ENCODE assay signal across 11 cellular contexts in the genomic region with DNA sequence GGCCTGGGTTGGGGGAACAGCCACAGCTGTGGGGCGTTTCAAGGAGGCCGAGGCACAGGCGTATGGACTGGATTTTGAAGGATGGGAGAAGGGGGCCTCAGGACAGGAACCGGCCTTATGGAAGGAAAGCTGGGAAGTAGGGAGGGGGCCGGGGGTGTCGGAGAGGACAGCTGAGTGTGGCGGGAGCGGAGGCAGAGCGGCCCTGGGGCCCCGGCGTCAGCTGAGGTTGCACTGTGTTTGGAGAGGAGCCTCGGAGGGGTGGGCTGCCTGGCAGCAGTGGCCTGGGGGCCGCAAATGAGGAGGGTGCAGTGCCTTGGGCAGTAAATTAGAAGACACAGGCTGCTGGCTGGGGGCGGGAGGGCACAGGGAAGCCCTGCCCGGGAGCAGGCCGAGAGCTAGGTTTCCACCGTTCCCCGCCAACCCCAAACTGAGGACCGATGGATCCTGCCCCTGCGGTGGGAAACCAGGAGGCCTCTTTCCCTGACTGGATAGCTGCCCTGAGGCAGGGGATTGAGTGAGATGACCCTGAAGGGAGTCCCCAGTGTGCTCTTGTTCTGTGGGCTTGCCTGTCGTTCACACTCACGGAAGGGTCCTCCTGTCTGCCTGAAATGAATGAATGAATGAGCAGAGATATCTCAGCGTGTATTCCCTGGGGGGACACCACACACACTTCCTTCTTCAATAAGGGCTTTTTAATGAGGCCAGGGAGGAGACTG. TPM values are rescaled to one million over a fixed set of nuclear protein-coding genes. Genes with fewer than 3 reads are reported as not detected.
DNase-seq lines count a peak whose midpoint lies in the region; TF ChIP-seq lines count a peak whose summit lies in the region.
"Had no signal": no experiment of that assay in that cellular context is flagged by ENCODE, and none has a peak within 500 bp of the region (broad histone marks: within the 10 kb centered on the region; RNA-seq: fewer than 3 reads in every experiment).

No MANE protein-coding gene starts in this region.

- TF ChIP-seq CTCF in WERI-Rb-1 (IDR thresholded peaks at IDR 0.05; ENCODE audit: low read depth, low read length) = no peak
- no peak for TF ChIP-seq CTCF in vagina (IDR thresholded peaks at IDR 0.05)
- no peak for TF ChIP-seq CTCF in breast epithelium (IDR thresholded peaks at IDR 0.05)

- peaks cover 10% of the 10 kb centered on the region for H3K4me1 ChIP-seq in vagina
- H3K4me1 ChIP-seq in breast epithelium = peaks cover 0 to 6% of the 10 kb centered on the region in 2 donors

- H3K4me3 ChIP-seq in WERI-Rb-1 (ENCODE audit: low read depth, low read length) (no peak overlapping the region), vagina (no peak overlapping the region), breast epithelium (no peak overlapping the region)

- no peaks in the 10 kb centered on the region for H3K9me3 Mint-ChIP-seq in activated naive CD4-positive, alpha-beta T cell treated with anti-CD3 and anti-CD28 coated beads, Interleukin-2, amount 50 U/mL, for 24 hours

- intact Hi-C loops in vagina (cut with DNase I) = loop anchor here (5.0 kb wide), 1 partner anchor 60 kb away; no protein-coding TSS in a partner anchor
- intact Hi-C loops in cardiac septum (cut with DNase I) = loop anchor here (2.0 kb wide), 1 partner anchor 60 kb away; no protein-coding TSS in a partner anchor
- intact Hi-C loops in breast epithelium (cut with DNase I; ENCODE audit: low total_unique reads) = loop anchor here (1.0 kb wide), 1 partner anchor 156 kb away; no protein-coding TSS in a partner anchor

- no peaks in the 10 kb centered on the region for H3K36me3 Mint-ChIP-seq in activated naive CD4-positive, alpha-beta T cell treated with anti-CD3 and anti-CD28 coated beads, Interleukin-2, amount 50 U/mL, for 24 hours

- H3K4me1 Mint-ChIP-seq in activated naive CD4-positive, alpha-beta T cell treated with anti-CD3 and anti-CD28 coated beads, Interleukin-2, amount 50 U/mL, for 24 hours = peaks cover 28% of the 10 kb centered on the region

- TF ChIP-seq POLR2A in vagina (IDR thresholded peaks at IDR 0.05) (no peak), breast epithelium (IDR thresholded peaks at IDR 0.05) (no peak)

- H3K4me3 Mint-ChIP-seq in activated naive CD4-positive, alpha-beta T cell treated with anti-CD3 and anti-CD28 coated beads, Interleukin-2, amount 50 U/mL, for 24 hours = peak overlapping the region; percentile 61

- H3K27me3 ChIP-seq in WERI-Rb-1 (ENCODE audit: insufficient read depth, low read depth, severe bottlenecking) (no peaks in the 10 kb centered on the region), vagina (no peaks in the 10 kb centered on the region), breast epithelium (no peaks in the 10 kb centered on the region)

- H3K9me3 ChIP-seq in WERI-Rb-1 (ENCODE audit: severe bottlenecking) = no peaks in the 10 kb centered on the region
- no peaks in the 10 kb centered on the region for H3K9me3 ChIP-seq in vagina
- H3K9me3 ChIP-seq in breast epithelium = no peaks in the 10 kb centered on the region

- H3K36me3 ChIP-seq in WERI-Rb-1 = no peaks in the 10 kb centered on the region
- H3K36me3 ChIP-seq in vagina = no peaks in the 10 kb centered on the region
- H3K36me3 ChIP-seq in breast epithelium = no peaks in the 10 kb centered on the region

- H3K27ac ChIP-seq in WERI-Rb-1 = peak overlapping the region; percentile 13; the same call in 1 of the 2 replicates
- H3K27ac ChIP-seq in vagina = no peak overlapping the region
- no peak overlapping the region for H3K27ac ChIP-seq in breast epithelium

- H3K27me3 Mint-ChIP-seq in activated naive CD4-positive, alpha-beta T cell treated with anti-CD3 and anti-CD28 coated beads, Interleukin-2, amount 50 U/mL, for 24 hours = no peaks in the 10 kb centered on the region

- DNase-seq in activated naive CD4-positive, alpha-beta T cell (lab: John Stamatoyannopoulos, UW) = no peak
- DNase-seq in WERI-Rb-1 (no peak), islet precursor cell (peak; percentile 72), vagina (ENCODE audit: extremely low spot score in 2 of 2) (peak; percentile 77 to 91), hypothalamus (lab: John Stamatoyannopoulos, UW) (no peak), cardiac septum (ENCODE audit: low spot score) (no peak), breast epithelium (ENCODE audit: low spot score in 2 of 2) (no peak)
- DNase-seq: NCI-H1092 treated with DMSO at 0.1 percent for 48 hours; stimulated activated CD4-positive, alpha-beta T cell treated with anti-CD3 and anti-CD28 coated beads, Interleukin-2, amount 100 ng/mL, for 48 hours had no signal

- peak overlapping the region; percentile 76 for H3K27ac Mint-ChIP-seq in activated naive CD4-positive, alpha-beta T cell treated with anti-CD3 and anti-CD28 coated beads, Interleukin-2, amount 50 U/mL, for 24 hours

RNA-seq across cellular contexts. Expression of a gene that starts 18.5 kb away (rescaled TPM):
- total RNA-seq in vagina = not detected
- total RNA-seq in cardiac septum = not detected
- under 1 TPM in 1 of 3 donors, not detected in 2; 0.15 TPM for total RNA-seq in breast epithelium

RNA-seq across cellular contexts. Expression of a gene that starts 19.0 kb away (rescaled TPM):
- 79.8 TPM for total RNA-seq in vagina
- total RNA-seq in cardiac septum = 86.9 TPM
- total RNA-seq in breast epithelium = 100 to 1,000 TPM in 1 of 3 donors, 10 to 100 TPM in 2; 91.4 to 103 (median 93.9) TPM

RNA-seq across cellular contexts. Expression of a gene that starts 43.6 kb away (rescaled TPM):
- total RNA-seq in vagina (not detected), cardiac septum (not detected), breast epithelium (not detected)
- total RNA-seq: temporal lobe had no signal

RNA-seq across cellular contexts. Expression of a gene that starts 48.0 kb away (rescaled TPM):
- total RNA-seq in vagina (not detected), cardiac septum (not detected), breast epithelium (not detected)
- total RNA-seq: temporal lobe had no signal

RNA-seq across cellular contexts. Expression of a gene that starts 50.3 kb away (rescaled TPM):
- total RNA-seq in vagina (52.8 TPM), cardiac septum (53.9 TPM), breast epithelium (10 to 100 TPM; 41.3 to 49.6 (median 48.3) TPM)

Comparison
In these comparisons a context has a peak if more than half of its experiments do, and no peak if none do; other contexts are left out.
1. DNase-seq: peak in islet precursor cell (single experiment) and vagina (2 of 2); none in activated naive CD4-positive, alpha-beta T cell (0 of 4), WERI-Rb-1 (single experiment), hypothalamus (0 of 51), cardiac septum (single experiment) and breast epithelium (0 of 2).